ENCODE assay signal across 20 cellular contexts in genomic region chr2:179671314-179671713, GRCh38.
DNase-seq lines count a peak whose midpoint lies in the region; ATAC-seq and TF ChIP-seq lines count a peak whose summit lies in the region.
"Had no signal": no experiment of that assay in that cellular context is flagged by ENCODE, and none has a peak within 500 bp of the region (broad histone marks: within the 10 kb centered on the region; RNA-seq: fewer than 3 reads in every experiment).

No MANE protein-coding gene starts in this region.

- TF ChIP-seq CTCF in VCaP (conservative IDR thresholded peaks at IDR 0.05) (no peak), osteoblast (IDR thresholded peaks at IDR 0.05; ENCODE audit: extremely low read depth, low read depth, low read length) (no peak)

- no peaks in the 10 kb centered on the region for H3K27me3 ChIP-seq in GM23248 (replicated peaks; ENCODE audit: insufficient read depth)
- H3K27me3 ChIP-seq in osteoblast (ENCODE audit: insufficient read depth, low read length), result no peaks in the 10 kb centered on the region
- H3K27me3 ChIP-seq: Peyer's patch had no signal

- H3K4me1 ChIP-seq in GM23248 (ENCODE audit: insufficient read depth), result 0 out of 2 replicates have a peak, but pooled peaks cover 8% of the 10 kb centered on the region
- H3K4me1 ChIP-seq in osteoblast (ENCODE audit: insufficient read depth, low read length), result no peaks in the 10 kb centered on the region
- H3K4me1 ChIP-seq: Peyer's patch had no signal

- H3K4me3 ChIP-seq in GM23248, result no peak overlapping the region
- H3K4me3 ChIP-seq in osteoblast (ENCODE audit: insufficient read depth, low read length), result no peak overlapping the region
- H3K4me3 ChIP-seq: GM12878, Peyer's patch had no signal

- H3K36me3 ChIP-seq in GM23248 (ENCODE audit: low read depth), result no peaks in the 10 kb centered on the region
- no peaks in the 10 kb centered on the region for H3K36me3 ChIP-seq in osteoblast (ENCODE audit: insufficient read depth, low read length)
- H3K36me3 ChIP-seq: Peyer's patch had no signal

- H3F3A ChIP-seq in GM23248 (ENCODE audit: insufficient read depth), result peaks cover 6% of the 10 kb centered on the region; the same call in 1 of the 2 replicates

- H3K27ac ChIP-seq in GM23248 (no peak overlapping the region), VCaP (peak overlapping the region; percentile 18; the same call in 1 of the 2 replicates), osteoblast (ENCODE audit: low read depth, low read length) (no peak overlapping the region)
- H3K27ac ChIP-seq: C4-2B, HL-60, KMS-11, Peyer's patch had no signal

- DNase-seq in A172 (ENCODE audit: low spot score) (peak; percentile 21), GM23248 (peak; percentile 71), osteoblast (ENCODE audit: insufficient read length, low spot score, missing footprints) (peak; percentile 60), T-helper 1 cell (no peak)
- DNase-seq: DMS79 treated with DMSO at 0.1 percent for 48 hours, GF-D8, GOT3, NCI-H1436, NCI-H2029, NCI-H345, NCI-H524 treated with DMSO at 0.1 percent for 48 hours, Peyer's patch, SW 1271 had no signal

- 6 to 11% methylated on average over 3 of the region's 3 CpGs for WGBS in GM23248 (ENCODE audit: low coverage in 1 of 2, low lambda C conversion rate in 2 of 2, missing lambda C conversion rate in 2 of 2), 2 experiments

- H3K4me2 ChIP-seq in GM23248 (ENCODE audit: unreplicated experiment) (no peak overlapping the region), osteoblast (ENCODE audit: insufficient read depth, low read length) (no peak overlapping the region)
- H3K4me2 ChIP-seq: KMS-11 had no signal

- H3K9me3 ChIP-seq in GM23248 (ENCODE audit: low read depth) (no peaks in the 10 kb centered on the region), osteoblast (ENCODE audit: low read depth, low read length) (no peaks in the 10 kb centered on the region)
- H3K9me3 ChIP-seq: Peyer's patch had no signal

- in situ Hi-C loops in GM23248 (cut with MboI), result no loop called here

- H2AFZ ChIP-seq in GM23248 (no peak overlapping the region), osteoblast (ENCODE audit: low read length) (no peak overlapping the region)

- no peak overlapping the region for H3K9ac ChIP-seq in GM23248
- H3K9ac ChIP-seq: KMS-11 had no signal

- H4K20me1 ChIP-seq in GM23248 (ENCODE audit: insufficient read depth) (no peaks in the 10 kb centered on the region), osteoblast (ENCODE audit: insufficient read depth, low read length) (no peaks in the 10 kb centered on the region)

- no peaks in the 10 kb centered on the region for H3K79me2 ChIP-seq in GM23248 (ENCODE audit: insufficient read depth)
- no peaks in the 10 kb centered on the region for H3K79me2 ChIP-seq in osteoblast (ENCODE audit: insufficient read depth, low read length)

- H3K9me2 ChIP-seq in GM23248 (ENCODE audit: insufficient read depth), result no peaks in the 10 kb centered on the region

- ATAC-seq in GM18519 (IDR thresholded peaks at IDR 0.05; ENCODE audit: low FRiP score, unreplicated experiment), result no peak
- ATAC-seq in HG02981 (IDR thresholded peaks at IDR 0.05; ENCODE audit: unreplicated experiment), result no peak
- ATAC-seq: GM12878 had no signal

Comparison
In these comparisons a context has a peak if more than half of its experiments do, and no peak if none do; other contexts are left out.
1. DNase-seq: peak in A172 (single experiment), GM23248 (single experiment) and osteoblast (single experiment); none in T-helper 1 cell (0 of 5).